Comparison of ENCODE assay signal across 9 cellular contexts in genomic region chr3:66153961-66154923, GRCh38.
DNase-seq lines count a peak whose midpoint lies in the region; ATAC-seq and TF ChIP-seq lines count a peak whose summit lies in the region.
"Had no signal": no experiment of that assay in that cellular context is flagged by ENCODE, and none has a peak within 500 bp of the region (broad histone marks: within the 10 kb centered on the region; RNA-seq: fewer than 3 reads in every experiment).

No MANE protein-coding gene starts in this region.

- H3K9ac ChIP-seq in adipocyte (ENCODE audit: low read length) (peak overlapping the region; percentile 58), rectal smooth muscle tissue (ENCODE audit: low read length) (no peak overlapping the region)

- peaks cover 4% of the 10 kb centered on the region for H3K27me3 Mint-ChIP-seq in progenitor cell of endocrine pancreas

- no peaks in the 10 kb centered on the region for H3K27me3 ChIP-seq in adipocyte (replicated peaks; ENCODE audit: control insufficient read depth, insufficient read depth, low read length)
- no peaks in the 10 kb centered on the region for H3K27me3 ChIP-seq in left ventricle myocardium inferior (ENCODE audit: low read depth)
- no peaks in the 10 kb centered on the region for H3K27me3 ChIP-seq in rectal smooth muscle tissue (ENCODE audit: control insufficient read depth, insufficient read depth, low read length)

- H3K4me3 ChIP-seq in adipocyte (ENCODE audit: low read length): peak overlapping the region; percentile 80
- peak overlapping the region; percentile 63 for H3K4me3 ChIP-seq in left ventricle myocardium inferior
- H3K4me3 ChIP-seq in rectal smooth muscle tissue (ENCODE audit: low read length): peak overlapping the region; percentile 58
- no peak overlapping the region for H3K4me3 ChIP-seq in OCI-LY7 (ENCODE audit: low read depth, low read length, poor library complexity, severe bottlenecking)

- peaks cover 10% of the 10 kb centered on the region for H3K4me1 ChIP-seq in adipocyte (ENCODE audit: control insufficient read depth, insufficient read depth, low read length)
- H3K4me1 ChIP-seq in left ventricle myocardium inferior: peaks cover 24% of the 10 kb centered on the region
- peaks cover 4% of the 10 kb centered on the region for H3K4me1 ChIP-seq in rectal smooth muscle tissue (ENCODE audit: control insufficient read depth, insufficient read depth, low read length)
- no peaks in the 10 kb centered on the region for H3K4me1 ChIP-seq in OCI-LY7 (ENCODE audit: insufficient read depth, low read length, poor library complexity, severe bottlenecking)

- no peaks in the 10 kb centered on the region for H3K36me3 ChIP-seq in adipocyte (ENCODE audit: control insufficient read depth, insufficient read depth, low read length, severe bottlenecking)
- H3K36me3 ChIP-seq in left ventricle myocardium inferior: no peaks in the 10 kb centered on the region
- no peaks in the 10 kb centered on the region for H3K36me3 ChIP-seq in rectal smooth muscle tissue (ENCODE audit: control insufficient read depth, insufficient read depth, low read length)
- H3K36me3 ChIP-seq in OCI-LY7 (ENCODE audit: insufficient read depth, low read length): no peaks in the 10 kb centered on the region

- peak overlapping the region; percentile 90 for H3K27ac ChIP-seq in left ventricle myocardium inferior (replicated peaks)
- H3K27ac ChIP-seq in rectal smooth muscle tissue (ENCODE audit: low read depth, low read length): peak overlapping the region; percentile 64
- no peak overlapping the region for H3K27ac ChIP-seq in OCI-LY7 (ENCODE audit: low read depth, low read length, poor library complexity, severe bottlenecking)

- no peaks in the 10 kb centered on the region for H3K36me3 Mint-ChIP-seq in progenitor cell of endocrine pancreas (ENCODE audit: insufficient read depth)
- H3K36me3 Mint-ChIP-seq: naive B cell had no signal

- BruUV-seq in OCI-LY7 (replicated peaks; lab: Mats Ljungman, UMichigan): no TSS peak

- H3K4me1 Mint-ChIP-seq in progenitor cell of endocrine pancreas (ENCODE audit: low read depth): peaks cover 6% of the 10 kb centered on the region
- H3K4me1 Mint-ChIP-seq: naive B cell had no signal

- DNase-seq in AG20443 (ENCODE audit: low spot score) (peak; percentile 70), adipocyte (ENCODE audit: low read depth) (peak; percentile 67), left ventricle myocardium inferior (peak; percentile 19), OCI-LY7 (ENCODE audit: low spot score) (no peak), NCI-H2196 (lab: John Stamatoyannopoulos, UW; ENCODE audit: unreplicated experiment) (no peak), progenitor cell of endocrine pancreas (ENCODE audit: low spot score, unreplicated experiment) (no peak)
- DNase-seq: naive B cell had no signal

- H3K9me3 ChIP-seq in adipocyte (ENCODE audit: control insufficient read depth, low read length) (no peaks in the 10 kb centered on the region), left ventricle myocardium inferior (replicated peaks) (no peaks in the 10 kb centered on the region), OCI-LY7 (ENCODE audit: low read length) (no peaks in the 10 kb centered on the region)

- POLR2A ChIA-PET in OCI-LY7 (lab: Charles Lee): interaction anchor here (0.5 to 0.7 kb wide), 3 partner anchors 21 to 666 kb away, joined by 3 read pairs; no protein-coding TSS in a partner anchor

- no peaks in the 10 kb centered on the region for H3K79me2 ChIP-seq in OCI-LY7 (ENCODE audit: insufficient read depth, low read depth, low read length)

- CTCF ChIA-PET in OCI-LY7 (lab: Charles Lee; ENCODE audit: unreplicated experiment): no interaction called here

- H3K4me2 ChIP-seq in OCI-LY7 (ENCODE audit: low read length): no peak overlapping the region

- no peak overlapping the region for H2AFZ ChIP-seq in OCI-LY7 (ENCODE audit: low read length)

- H4K20me1 ChIP-seq in OCI-LY7 (ENCODE audit: insufficient read depth, low read length): no peaks in the 10 kb centered on the region

- no peak overlapping the region for H3K4me3 Mint-ChIP-seq in progenitor cell of endocrine pancreas (ENCODE audit: low read depth)
- H3K4me3 Mint-ChIP-seq: naive B cell had no signal

- H3K9me3 Mint-ChIP-seq in progenitor cell of endocrine pancreas (ENCODE audit: low read depth): peaks cover 3% of the 10 kb centered on the region

- no peaks in the 10 kb centered on the region for H3K9me2 ChIP-seq in OCI-LY7 (ENCODE audit: insufficient read depth, low read length)

- TF ChIP-seq CTCF in left ventricle myocardium inferior (IDR thresholded peaks at IDR 0.05; ENCODE audit: borderline replicate concordance) (no peak), OCI-LY7 (conservative IDR thresholded peaks at IDR 0.05; ENCODE audit: low read length) (no peak), progenitor cell of endocrine pancreas (IDR thresholded peaks at IDR 0.05; ENCODE audit: unreplicated experiment) (no peak)

- no peak overlapping the region for H3K27ac Mint-ChIP-seq in progenitor cell of endocrine pancreas
- H3K27ac Mint-ChIP-seq: naive B cell had no signal

- intact Hi-C loops in left ventricle myocardium inferior (cut with micrococcal nuclease) (no loop called here), OCI-LY7 (cut with micrococcal nuclease; ENCODE audit: unreplicated experiment) (no loop called here)

- ATAC-seq in HG02798 (IDR thresholded peaks at IDR 0.05; ENCODE audit: poor library complexity, unreplicated experiment): no peak

Comparison
In these comparisons a context has a peak if more than half of its experiments do, and no peak if none do; other contexts are left out.
1. DNase-seq: peak in AG20443 (single experiment), adipocyte (single experiment) and left ventricle myocardium inferior (single experiment); none in OCI-LY7 (single experiment), NCI-H2196 (single experiment) and progenitor cell of endocrine pancreas (single experiment).